17 cellular contexts compared by ENCODE assay signal in genomic region chr2:213476641-213477040, GRCh38.
"Had no signal": no experiment of that assay in that cellular context is flagged by ENCODE, and none has a peak within 500 bp of the region (broad histone marks: within the 10 kb centered on the region; RNA-seq: fewer than 3 reads in every experiment).

No MANE protein-coding gene starts in this region.

- H3K4me3 Mint-ChIP-seq: activated naive CD4-positive, alpha-beta T cell treated with anti-CD3 and anti-CD28 coated beads, Interleukin-2, amount 50 U/mL, for 24 hours; nephron progenitor cell; stimulated activated naive CD8-positive, alpha-beta T cell treated with anti-CD3 and anti-CD28 coated beads, Interleukin-15, Interleukin-2, amounts not matched to agents 100 ng/mL and 50 ng/mL, for 24 hours; T-helper 17 cell had no signal

- DNase-seq: activated CD4-positive, alpha-beta T cell treated with anti-CD3 and anti-CD28 coated beads, Interleukin-2, amount 50 U/mL, for 1 hour; activated T-cell treated with anti-CD3 and anti-CD28 coated beads, Interleukin-2, amount 50 U/mL, for 1 hour; amniotic stem cell; foreskin fibroblast; heart left ventricle; islet precursor cell; left lung; mesendoderm; nephron progenitor cell; retina; stimulated activated CD4-positive, alpha-beta T cell treated with anti-CD3 and anti-CD28 coated beads, Interleukin-15, amount 100 ng/mL, for 24 hours; stimulated activated CD4-positive, alpha-beta T cell treated with anti-CD3 and anti-CD28 coated beads, Interleukin-4, amount 100 ng/mL, for 24 hours; T-helper 17 cell; upper lobe of right lung had no signal

- H3K36me3 ChIP-seq: esophagus muscularis mucosa, heart left ventricle, left lung, upper lobe of right lung had no signal

- ATAC-seq: heart left ventricle, left lung, T-helper 17 cell, upper lobe of right lung had no signal

- H3K27me3 Mint-ChIP-seq: activated naive CD4-positive, alpha-beta T cell treated with anti-CD3 and anti-CD28 coated beads, Interleukin-2, amount 50 U/mL, for 24 hours; stimulated activated naive CD8-positive, alpha-beta T cell treated with anti-CD3 and anti-CD28 coated beads, Interleukin-15, Interleukin-2, amounts not matched to agents 100 ng/mL and 50 ng/mL, for 24 hours; T-helper 17 cell had no signal

- H3K4me1 Mint-ChIP-seq: activated naive CD4-positive, alpha-beta T cell treated with anti-CD3 and anti-CD28 coated beads, Interleukin-2, amount 50 U/mL, for 24 hours; nephron progenitor cell; T-helper 17 cell had no signal

- H3K27me3 ChIP-seq: esophagus muscularis mucosa, heart left ventricle, left lung, upper lobe of right lung had no signal

- H3K27ac Mint-ChIP-seq: activated naive CD4-positive, alpha-beta T cell treated with anti-CD3 and anti-CD28 coated beads, Interleukin-2, amount 50 U/mL, for 24 hours; nephron progenitor cell; stimulated activated naive CD8-positive, alpha-beta T cell treated with anti-CD3 and anti-CD28 coated beads, Interleukin-15, Interleukin-2, amounts not matched to agents 100 ng/mL and 50 ng/mL, for 24 hours; T-helper 17 cell had no signal

- H3K4me3 ChIP-seq: esophagus muscularis mucosa, heart left ventricle, left lung, upper lobe of right lung had no signal

- H3K36me3 Mint-ChIP-seq: activated naive CD4-positive, alpha-beta T cell treated with anti-CD3 and anti-CD28 coated beads, Interleukin-2, amount 50 U/mL, for 24 hours had no signal
